8 cellular contexts compared by ENCODE assay signal in the genomic region with DNA sequence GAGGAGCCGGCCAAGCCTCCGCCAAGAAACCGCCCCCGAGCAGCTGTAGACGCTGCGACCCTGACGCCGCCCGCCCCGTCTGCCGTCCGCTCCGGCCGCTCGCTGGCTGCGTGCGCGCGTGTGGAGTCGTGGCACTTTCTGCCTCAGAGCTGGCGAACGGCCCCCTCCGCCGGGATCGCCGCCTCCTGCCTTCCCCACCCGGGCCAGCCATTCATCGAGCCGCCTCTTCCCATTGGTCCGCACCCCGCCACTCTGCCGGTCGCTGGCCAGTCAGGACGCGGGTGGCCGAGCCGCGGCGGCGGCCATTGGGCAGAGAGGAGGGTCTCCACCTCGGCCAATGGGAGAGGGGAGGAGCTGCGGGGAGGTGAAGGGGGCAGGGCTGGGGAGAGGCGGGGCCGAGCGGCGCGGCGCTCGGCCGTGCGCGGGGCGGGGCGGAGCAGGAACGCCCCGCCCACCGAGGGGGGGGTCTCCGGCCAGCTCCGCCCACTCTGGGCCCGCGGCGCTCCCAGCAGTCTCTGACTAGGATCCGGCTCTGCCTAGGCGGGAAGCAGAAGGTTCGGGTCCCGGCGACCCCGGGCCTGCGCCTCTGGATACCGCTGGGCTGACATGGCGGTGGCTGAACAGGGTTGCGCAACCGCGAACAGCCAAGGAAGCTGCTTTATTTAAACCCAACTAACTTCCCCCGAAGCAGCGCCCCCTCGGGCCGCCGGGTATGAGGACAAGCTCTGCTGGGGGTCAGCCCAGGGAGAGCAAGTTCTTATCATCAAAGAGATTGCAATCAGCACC. TPM values are rescaled to one million over a fixed set of nuclear protein-coding genes. Genes with fewer than 3 reads are reported as not detected.
DNase-seq lines count a peak whose midpoint lies in the region; ATAC-seq, FAIRE-seq and TF ChIP-seq lines count a peak whose summit lies in the region.

A gene with protein sequence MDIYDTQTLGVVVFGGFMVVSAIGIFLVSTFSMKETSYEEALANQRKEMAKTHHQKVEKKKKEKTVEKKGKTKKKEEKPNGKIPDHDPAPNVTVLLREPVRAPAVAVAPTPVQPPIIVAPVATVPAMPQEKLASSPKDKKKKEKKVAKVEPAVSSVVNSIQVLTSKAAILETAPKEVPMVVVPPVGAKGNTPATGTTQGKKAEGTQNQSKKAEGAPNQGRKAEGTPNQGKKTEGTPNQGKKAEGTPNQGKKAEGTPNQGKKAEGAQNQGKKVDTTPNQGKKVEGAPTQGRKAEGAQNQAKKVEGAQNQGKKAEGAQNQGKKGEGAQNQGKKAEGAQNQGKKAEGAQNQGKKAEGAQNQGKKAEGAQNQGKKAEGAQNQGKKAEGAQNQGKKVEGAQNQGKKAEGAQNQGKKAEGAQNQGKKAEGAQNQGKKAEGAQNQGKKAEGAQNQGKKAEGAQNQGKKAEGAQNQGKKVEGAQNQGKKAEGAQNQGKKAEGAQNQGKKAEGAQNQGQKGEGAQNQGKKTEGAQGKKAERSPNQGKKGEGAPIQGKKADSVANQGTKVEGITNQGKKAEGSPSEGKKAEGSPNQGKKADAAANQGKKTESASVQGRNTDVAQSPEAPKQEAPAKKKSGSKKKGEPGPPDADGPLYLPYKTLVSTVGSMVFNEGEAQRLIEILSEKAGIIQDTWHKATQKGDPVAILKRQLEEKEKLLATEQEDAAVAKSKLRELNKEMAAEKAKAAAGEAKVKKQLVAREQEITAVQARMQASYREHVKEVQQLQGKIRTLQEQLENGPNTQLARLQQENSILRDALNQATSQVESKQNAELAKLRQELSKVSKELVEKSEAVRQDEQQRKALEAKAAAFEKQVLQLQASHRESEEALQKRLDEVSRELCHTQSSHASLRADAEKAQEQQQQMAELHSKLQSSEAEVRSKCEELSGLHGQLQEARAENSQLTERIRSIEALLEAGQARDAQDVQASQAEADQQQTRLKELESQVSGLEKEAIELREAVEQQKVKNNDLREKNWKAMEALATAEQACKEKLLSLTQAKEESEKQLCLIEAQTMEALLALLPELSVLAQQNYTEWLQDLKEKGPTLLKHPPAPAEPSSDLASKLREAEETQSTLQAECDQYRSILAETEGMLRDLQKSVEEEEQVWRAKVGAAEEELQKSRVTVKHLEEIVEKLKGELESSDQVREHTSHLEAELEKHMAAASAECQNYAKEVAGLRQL (N-terminal part only) (minus strand): TSS at position 140 of the 786 bp plus-strand sequence. CDS start 21,735 bp downstream, outside the sequence.

- peak within 1 kb of the TSS; percentile 87 for H2AFZ ChIP-seq in H1 (ENCODE audit: low read length)
- no peak within 1 kb of the TSS for H2AFZ ChIP-seq in mesenchymal stem cell (ENCODE audit: low read depth, low read length)

- WGBS in H1 (ENCODE audit: extremely low coverage in 1 of 2, insufficient coverage in 1 of 2, insufficient read length in 1 of 2, insufficient replicate concordance in 2 of 2, low coverage in 1 of 2, low lambda C conversion rate in 2 of 2, missing lambda C conversion rate in 1 of 2), 2 experiments = 2% methylated on average over 35 of the region's 79 CpGs; no CpG with 5 or more reads in 1 of the 2 experiments
- under 1% methylated on average over 45 of the region's 79 CpGs for WGBS in mesenchymal stem cell

- peak in 1 of 2 experiments; percentile 84; a peak in 2 of 3 replicates for TF ChIP-seq POLR2A in H1 (IDR thresholded peaks at IDR 0.05; ENCODE audit: control extremely low read depth in 1 of 2, low read depth in 2 of 2, low read length in 2 of 2)

- ATAC-seq in GM21367 (IDR thresholded peaks at IDR 0.05; ENCODE audit: unreplicated experiment) = peak; percentile 77

- peaks cover 10% of the 10 kb centered on the region; the same call in 1 of the 2 replicates for H3K23me2 ChIP-seq in H1 (ENCODE audit: low read depth, low read length)

- in situ Hi-C loops in Caki2 (cut with HindIII; ENCODE audit: low pct_unique_long_range_greater_than_20kb, low sequenced_read_pairs) = no loop called here

- H3K36me3 ChIP-seq in H1 (ENCODE audit: control insufficient read depth in 2 of 4, insufficient read depth in 4 of 4, low read length in 3 of 4) = peaks cover 0 to 8% (median 0%) of the 10 kb centered on the region in 4 experiments; a peak in 3 of 8 replicates
- H3K36me3 ChIP-seq in mesenchymal stem cell (ENCODE audit: control insufficient read depth in 1 of 2, insufficient read depth in 2 of 2, low read depth in 1 of 2, low read length in 2 of 2) = peaks cover 3 to 27% of the 10 kb centered on the region in 2 experiments

- H2BK5ac ChIP-seq in H1 (ENCODE audit: low read depth, low read length) (peak within 1 kb of the TSS; percentile 76; the same call in 1 of the 2 replicates), mesenchymal stem cell (ENCODE audit: low read depth, low read length, poor library complexity, severe bottlenecking) (peak within 1 kb of the TSS; percentile 84)

- no peak within 1 kb of the TSS for H2AK5ac ChIP-seq in H1 (ENCODE audit: low read depth, low read length)
- H2AK5ac ChIP-seq in mesenchymal stem cell (ENCODE audit: low read length, severe bottlenecking) = no peak within 1 kb of the TSS

- DNase-seq in Caki2 (ENCODE audit: low read depth) (peak; percentile 99), HTR-8/SVneo (ENCODE audit: insufficient read length, low spot score) (peak; percentile 98), NOMO-1 treated with DMSO at 0.1 percent for 48 hours (lab: John Stamatoyannopoulos, UW; ENCODE audit: unreplicated experiment) (peak; percentile 94), H1 (ENCODE audit: low read depth in 1 of 2, low spot score in 2 of 2) (peak; percentile 93 to 95), mesenchymal stem cell (peak; percentile 98)
- DNase-seq in activated CD8-positive, alpha-beta memory T cell treated with anti-CD3 and anti-CD28 coated beads for 48 hours (ENCODE audit: low read depth in 2 of 3, low spot score in 2 of 3) = peak; percentile 84 to 95 (median 88)
- peak; percentile 92 for DNase-seq in stimulated activated CD8-positive, alpha-beta memory T cell treated with anti-CD3 and anti-CD28 coated beads, Interleukin-12 subunit alpha, Interleukin-12 subunit beta, amount 100 ng/mL, for 4 hours (ENCODE audit: low read depth)

- H2BK120ac ChIP-seq in H1 (replicated peaks; ENCODE audit: low read depth, low read length) = no peak within 1 kb of the TSS
- H2BK120ac ChIP-seq in mesenchymal stem cell (ENCODE audit: low read depth, low read length) = peak within 1 kb of the TSS; percentile 93

- peaks cover 8 to 13% of the 10 kb centered on the region in 2 experiments for H4K20me1 ChIP-seq in H1 (replicated peaks in 1 of 2; ENCODE audit: control insufficient read depth in 1 of 2, insufficient read depth in 2 of 2, low read length in 2 of 2)

- H3K9ac ChIP-seq in H1 (replicated peaks in 1 of 4; ENCODE audit: extremely low read depth in 1 of 4, low read depth in 3 of 4, low read length in 3 of 4) (peak within 1 kb of the TSS; percentile 51 to 89 (median 76)), mesenchymal stem cell (ENCODE audit: low read length) (peak within 1 kb of the TSS; percentile 98)

- CTCF ChIA-PET in H1 (lab: Charles Lee; ENCODE audit: partially characterized antibody) = interaction anchor here (0.7 to 4.0 kb wide), 36 partner anchors 10 to 256 kb away, joined by 3 to 24 read pairs (median 4); no protein-coding TSS in a partner anchor

- TF ChIP-seq EP300 in H1 (IDR thresholded peaks at IDR 0.05; ENCODE audit: borderline replicate concordance in 1 of 2, low read depth in 2 of 2, low read length in 2 of 2) = peak in 1 of 2 experiments; percentile 31; a peak in 1 of 3 replicates

- no peak within 1 kb of the TSS for H4K5ac ChIP-seq in H1 (ENCODE audit: insufficient read length, low read depth, low read length)

- H2BK12ac ChIP-seq in H1 (ENCODE audit: low read depth, low read length) (no peak within 1 kb of the TSS), mesenchymal stem cell (ENCODE audit: low read length in 2 of 2) (no peak within 1 kb of the TSS)

- H3K4me2 ChIP-seq in H1 (ENCODE audit: insufficient read depth in 1 of 2, low read depth in 2 of 2, low read length in 2 of 2) (peak within 1 kb of the TSS; percentile 86 to 95), mesenchymal stem cell (ENCODE audit: low read length, poor library complexity, severe bottlenecking) (peak within 1 kb of the TSS; percentile 60)

- no peak within 1 kb of the TSS for H3K56ac ChIP-seq in H1 (replicated peaks; ENCODE audit: insufficient read length, low read depth, low read length)

- H3K27me3 ChIP-seq in H1 (replicated peaks in 1 of 4; ENCODE audit: control insufficient read depth in 3 of 4, extremely low read depth in 1 of 4, insufficient read depth in 3 of 4, low read length in 3 of 4) = no peaks in the 10 kb centered on the region
- peaks cover 28 to 40% of the 10 kb centered on the region in 2 experiments for H3K27me3 ChIP-seq in mesenchymal stem cell (ENCODE audit: control insufficient read depth in 1 of 2, insufficient read depth in 1 of 2, low read length in 2 of 2)

- H3K18ac ChIP-seq in H1 (ENCODE audit: extremely low read depth, low read length) (peak within 1 kb of the TSS; percentile 75), mesenchymal stem cell (ENCODE audit: low read depth in 1 of 2, low read length in 2 of 2) (peak within 1 kb of the TSS; percentile 92 to 95)

- H4K91ac ChIP-seq in H1 (replicated peaks; ENCODE audit: insufficient read length, low read length) (no peak within 1 kb of the TSS), mesenchymal stem cell (ENCODE audit: low read length) (peak within 1 kb of the TSS; percentile 90)

- H4K8ac ChIP-seq in H1 (ENCODE audit: extremely low read depth, insufficient read depth, low read length) (peak within 1 kb of the TSS; percentile 86), mesenchymal stem cell (ENCODE audit: low read length) (peak within 1 kb of the TSS; percentile 89)

- H3K27ac ChIP-seq in H1 (ENCODE audit: low read depth, low read length) (peak within 1 kb of the TSS; percentile 61; the same call in 1 of the 2 replicates), mesenchymal stem cell (ENCODE audit: low read length, poor library complexity, severe bottlenecking) (peak within 1 kb of the TSS; percentile 53)

- peak; percentile 97 for FAIRE-seq in HTR-8/SVneo (lab: Jason Lieb, UNC)
- FAIRE-seq in H1 (lab: Jason Lieb, UNC) = no peak

- H3K23ac ChIP-seq in H1 (ENCODE audit: insufficient read length) (no peak within 1 kb of the TSS), mesenchymal stem cell (ENCODE audit: low read length in 2 of 2) (peak within 1 kb of the TSS in 1 of 2 experiments; percentile 34)

- peak; percentile 63 to 77 (median 67) for TF ChIP-seq CTCF in H1 (IDR thresholded peaks at IDR 0.05; ENCODE audit: control extremely low read depth in 1 of 3, insufficient read depth in 1 of 3, low read depth in 1 of 3, low read length in 3 of 3)

- H3K4me3 ChIP-seq in H1 (ENCODE audit: extremely low read depth in 1 of 4, insufficient read depth in 2 of 4, low read depth in 3 of 4, low read length in 4 of 4) = peak within 1 kb of the TSS; percentile 87 to 96 (median 94)
- peak within 1 kb of the TSS; percentile 90 to 99 for H3K4me3 ChIP-seq in mesenchymal stem cell (ENCODE audit: insufficient read depth in 1 of 2, low read depth in 1 of 2, low read length in 2 of 2)

- H3K79me1 ChIP-seq in H1 (ENCODE audit: low read depth, low read length) (peaks cover 11% of the 10 kb centered on the region), mesenchymal stem cell (replicated peaks; ENCODE audit: low read length, poor library complexity, severe bottlenecking) (no peaks in the 10 kb centered on the region)

- H3K9me3 ChIP-seq in H1 (ENCODE audit: insufficient read depth in 2 of 2, low read depth in 1 of 2, low read length in 1 of 2) (no peaks in the 10 kb centered on the region), mesenchymal stem cell (ENCODE audit: control insufficient read depth, low read length) (peaks cover 13% of the 10 kb centered on the region)

- H2BK15ac ChIP-seq in H1 (ENCODE audit: low read length) (no peak within 1 kb of the TSS), mesenchymal stem cell (ENCODE audit: low read depth, poor library complexity, severe bottlenecking) (peak within 1 kb of the TSS; percentile 96)

- no peak within 1 kb of the TSS for H3K4ac ChIP-seq in H1 (replicated peaks; ENCODE audit: insufficient read length, low read depth, low read length)
- peak within 1 kb of the TSS; percentile 96 to 97 for H3K4ac ChIP-seq in mesenchymal stem cell (ENCODE audit: low read depth in 1 of 2, low read length in 2 of 2)

- H3K14ac ChIP-seq in H1 (ENCODE audit: insufficient read length) (no peak within 1 kb of the TSS), mesenchymal stem cell (ENCODE audit: low read length in 2 of 2) (peak within 1 kb of the TSS; percentile 68 to 94)

- no peak within 1 kb of the TSS for H2BK20ac ChIP-seq in H1 (ENCODE audit: low read length)

- H3K79me2 ChIP-seq in H1 (ENCODE audit: control insufficient read depth in 1 of 2, insufficient read depth in 2 of 2, low read length in 2 of 2) = peaks cover 14 to 36% of the 10 kb centered on the region in 2 experiments

- peak; percentile 36 to 51; a peak in 3 of 4 replicates for TF ChIP-seq RAD21 in H1 (IDR thresholded peaks at IDR 0.05 in 1 of 2, conservative IDR thresholded peaks at IDR 0.05 in 1 of 2; ENCODE audit: low read depth in 2 of 2, low read length in 2 of 2)

- peaks cover 6 to 12% (median 9%) of the 10 kb centered on the region in 4 experiments; a peak in 6 of 7 replicates for H3K4me1 ChIP-seq in H1 (replicated peaks in 1 of 4; ENCODE audit: control insufficient read depth in 3 of 4, insufficient read depth in 4 of 4, low read length in 3 of 4)
- H3K4me1 ChIP-seq in mesenchymal stem cell (ENCODE audit: control insufficient read depth, insufficient read depth, low read depth, low read length) = peaks cover 12% of the 10 kb centered on the region

- POLR2A ChIA-PET in H1 (lab: Charles Lee; ENCODE audit: partially characterized antibody) = interaction anchor here (0.6 to 3.6 kb wide), 19 partner anchors 13 to 287 kb away, joined by 3 to 19 read pairs (median 3); a partner anchor contains a TSS

RNA-seq across cellular contexts. Expression of the gene that starts here (rescaled TPM):
- 70.4 and 78.7 TPM in 2 replicates for total RNA-seq in Caki2 (2014; rRNA removed; shearing (Covaris generic); ENCODE audit: low replicate concordance)
- 153 and 157 TPM in 2 replicates for total RNA-seq in H1 (2021; fragmentation: NEBNext Ultra II Directional; extraction: Animal tissue kit (Norgen Biotek cat#: 25700))
- 15.9 and 20.2 TPM in 2 replicates for polyA plus RNA-seq in H1 (2011; rRNA removed)
- 37.4 TPM for polyA plus RNA-seq in H1 (2011; cell fraction: cytosol; rRNA removed)
- polyA plus RNA-seq in H1 (2011; cell fraction: nucleus; rRNA removed) = 71.6 TPM
- polyA plus RNA-seq in H1 (2012, experiment 1 of 2) = 82.9 to 111 TPM (median 107 TPM) in 4 replicates
- 24.2 TPM for polyA plus RNA-seq in H1 (2012, experiment 2 of 2)
- 178 TPM for polyA plus RNA-seq in H1 (2013, experiment 1 of 2)
- polyA plus RNA-seq in H1 (2013, experiment 2 of 2) = 185 TPM
- 25.7 and 32.9 TPM in 2 replicates for polyA minus RNA-seq in H1 (2011; rRNA and poly(A)+ RNA removed)
- 45.1 TPM for polyA minus RNA-seq in H1 (2011; cell fraction: cytosol; rRNA and poly(A)+ RNA removed)
- polyA minus RNA-seq in H1 (2011; cell fraction: nucleus; rRNA and poly(A)+ RNA removed) = 40.6 TPM
- 209 TPM for polyA plus RNA-seq in mesenchymal stem cell (2013, experiment 1 of 2)
- polyA plus RNA-seq in mesenchymal stem cell (2013, experiment 2 of 2) = 195 TPM

Comparison
In these comparisons a context has a peak if more than half of its experiments do, and no peak if none do; other contexts are left out.
1. Peak in every context shown above with its lines: DNase-seq, ATAC-seq, H3K4me3 ChIP-seq and H3K27ac ChIP-seq.